Comparison of ENCODE assay signal across 22 cellular contexts in the genomic region with DNA sequence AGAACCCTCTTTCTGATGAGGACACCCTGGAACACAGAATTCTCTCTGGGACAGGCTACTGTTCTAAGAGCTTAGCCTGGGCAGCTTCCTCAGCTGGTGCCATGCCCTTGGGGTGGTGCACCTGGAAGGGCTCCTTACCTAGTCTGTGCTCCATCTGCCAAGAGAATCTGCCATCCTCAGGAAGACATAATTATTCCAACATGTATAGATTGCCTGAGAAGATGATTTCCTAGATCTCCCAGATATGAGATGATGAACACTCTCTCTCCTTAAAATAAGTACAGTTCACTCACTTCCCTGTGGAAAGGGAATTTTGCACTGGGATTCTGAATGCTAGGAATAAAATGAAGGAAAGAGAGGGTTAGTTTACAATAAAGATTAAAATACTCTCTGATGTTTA.
"Had no signal": no experiment of that assay in that cellular context is flagged by ENCODE, and none has a peak within 500 bp of the region (broad histone marks: within the 10 kb centered on the region; RNA-seq: fewer than 3 reads in every experiment).

No MANE protein-coding gene starts in this region.

- DNase-seq: activated CD4-positive, alpha-beta memory T cell treated with anti-CD3 and anti-CD28 coated beads, Interleukin-2, amount 10 ng/mL, durations not matched to agents 7 days and 5 days; activated CD4-positive, alpha-beta T cell treated with anti-CD3 and anti-CD28 coated beads for 1 hour; activated CD4-positive, alpha-beta T cell treated with anti-CD3 and anti-CD28 coated beads for 4 hours; activated CD4-positive, alpha-beta T cell treated with anti-CD3 and anti-CD28 coated beads, Interleukin-2, amount 10 ng/mL, durations not matched to agents 7 days and 5 days; activated CD4-positive, alpha-beta T cell treated with anti-CD3 and anti-CD28 coated beads, Interleukin-2, amount 50 U/mL, for 4 hours; activated CD8-positive, alpha-beta memory T cell treated with anti-CD3 and anti-CD28 coated beads, Interleukin-2, amount 50 U/mL, for 48 hours; activated gamma-delta T cell; activated naive CD4-positive, alpha-beta T cell treated with anti-CD3 and anti-CD28 coated beads, Interleukin-2, amount 50 U/mL, for 16 hours; activated naive CD4-positive, alpha-beta T cell treated with Interleukin-2 at 50 U/mL for 16 hours; activated T-cell treated with anti-CD3 and anti-CD28 coated beads for 4 hours; activated T-cell treated with anti-CD3 and anti-CD28 coated beads, Interleukin-2, amount 50 U/mL, for 24 hours; activated T-cell treated with anti-CD3 and anti-CD28 coated beads, Interleukin-2, amount 50 U/mL, for 72 hours; amniotic stem cell; anterior cingulate cortex; brain microvascular endothelial cell; dorsolateral prefrontal cortex; effector memory CD4-positive, alpha-beta T cell; endodermal cell; foreskin fibroblast; head of caudate nucleus; hippocampal formation had no signal

- H3K4me3 ChIP-seq: coronary artery, dorsolateral prefrontal cortex had no signal

- H3K27ac ChIP-seq: brain microvascular endothelial cell, coronary artery, dorsolateral prefrontal cortex had no signal

- H3K27me3 ChIP-seq: brain microvascular endothelial cell, dorsolateral prefrontal cortex had no signal

- H3K36me3 ChIP-seq: brain microvascular endothelial cell had no signal
